26 cellular contexts compared by ENCODE assay signal in genomic region chr6:6542357-6542756, GRCh38. TPM values are rescaled to one million over a fixed set of nuclear protein-coding genes. Genes with fewer than 3 reads are reported as not detected.
"Had no signal": no experiment of that assay in that cellular context is flagged by ENCODE, and none has a peak within 500 bp of the region (broad histone marks: within the 10 kb centered on the region; RNA-seq: fewer than 3 reads in every experiment).

No MANE protein-coding gene starts in this region.

- H3K27ac ChIP-seq: left lung, ovary, right atrium auricular region, right lobe of liver, tibial nerve, uterus had no signal

- H3K4me3 ChIP-seq: left lung, lung, ovary, right atrium auricular region, right lobe of liver, smooth muscle cell, tibial nerve, uterus had no signal

- ATAC-seq: left colon; left lung; naive thymus-derived CD4-positive, alpha-beta T cell; natural killer cell treated with Interleukin-12 subunit alpha and Interleukin-12 subunit beta and Interleukin-15 and Interleukin-18, amount 100 ng/mL, for 72 hours; right lobe of liver; stimulated activated memory B cell treated with anti-CD40 and anti-IgM and Interleukin-4, amounts not matched to agents 10 μg/mL and 1 μg/mL and 100 μg/mL, for 72 hours; stimulated activated naive CD8-positive, alpha-beta T cell treated with anti-CD3 and anti-CD28 coated beads, Interleukin-15, amount 100 ng/mL, for 72 hours had no signal

- H3K9me3 ChIP-seq: left lung, ovary, right atrium auricular region, right lobe of liver, tibial nerve, uterus had no signal

- H3K4me2 ChIP-seq: smooth muscle cell had no signal

- H3K4me3 Mint-ChIP-seq: mesothelial cell of epicardium; naive thymus-derived CD4-positive, alpha-beta T cell; natural killer cell treated with Interleukin-12 subunit alpha and Interleukin-12 subunit beta and Interleukin-15 and Interleukin-18, amount 100 ng/mL, for 72 hours; stimulated activated memory B cell treated with anti-CD40 and anti-IgM and Interleukin-4, amounts not matched to agents 10 μg/mL and 1 μg/mL and 100 μg/mL, for 72 hours; stimulated activated naive CD8-positive, alpha-beta T cell treated with anti-CD3 and anti-CD28 coated beads, Interleukin-15, amount 100 ng/mL, for 72 hours; type B pancreatic cell had no signal

- H3K27me3 ChIP-seq: ovary, right atrium auricular region, tibial nerve, uterus had no signal

- H3K36me3 ChIP-seq: left lung, ovary, right atrium auricular region, right lobe of liver, tibial nerve, uterus had no signal

- H3K36me3 Mint-ChIP-seq: mesothelial cell of epicardium; natural killer cell treated with Interleukin-12 subunit alpha and Interleukin-12 subunit beta and Interleukin-15 and Interleukin-18, amount 100 ng/mL, for 72 hours; type B pancreatic cell had no signal

- H3K27ac Mint-ChIP-seq: mesothelial cell of epicardium; naive thymus-derived CD4-positive, alpha-beta T cell; natural killer cell treated with Interleukin-12 subunit alpha and Interleukin-12 subunit beta and Interleukin-15 and Interleukin-18, amount 100 ng/mL, for 72 hours; progenitor cell of endocrine pancreas; stimulated activated memory B cell treated with anti-CD40 and anti-IgM and Interleukin-4, amounts not matched to agents 10 μg/mL and 1 μg/mL and 100 μg/mL, for 72 hours; stimulated activated naive CD8-positive, alpha-beta T cell treated with anti-CD3 and anti-CD28 coated beads, Interleukin-15, amount 100 ng/mL, for 72 hours; type B pancreatic cell had no signal

- H3K9me3 Mint-ChIP-seq: natural killer cell treated with Interleukin-12 subunit alpha and Interleukin-12 subunit beta and Interleukin-15 and Interleukin-18, amount 100 ng/mL, for 72 hours; type B pancreatic cell had no signal

- DNase-seq: hippocampal formation; kidney glomerular epithelial cell; left colon; left lung; mesendoderm; naive thymus-derived CD4-positive, alpha-beta T cell; ovary; right lobe of liver; stimulated activated CD4-positive, alpha-beta T cell treated with anti-CD3 and anti-CD28 coated beads, Interleukin-1b, Interleukin-23, amount 100 ng/mL, for 48 hours; stimulated activated CD4-positive, alpha-beta T cell treated with anti-CD3 and anti-CD28 coated beads, Interleukin-2, amount 100 ng/mL, for 48 hours; stimulated activated CD4-positive, alpha-beta T cell treated with anti-CD3 and anti-CD28 coated beads, Interleukin-4, amount 100 ng/mL, for 4 hours; stimulated activated CD8-positive, alpha-beta memory T cell treated with anti-CD3 and anti-CD28 coated beads, Interleukin-4, amount 100 ng/mL, for 48 hours; stimulated activated naive CD4-positive, alpha-beta T cell treated with Interleukin-2 at 50 U/mL for 16 hours; stimulated activated naive CD8-positive, alpha-beta T cell treated with anti-CD3 and anti-CD28 coated beads, Interleukin-15, amount 100 ng/mL, for 72 hours; uterus had no signal

RNA-seq across cellular contexts. Expression of gene LY86, which starts 46.2 kb away (rescaled TPM):
- polyA plus RNA-seq: keratinocyte, neural cell, smooth muscle cell had no signal
